ENCODE assay signal across 8 cellular contexts in genomic region chr2:20351555-20352229, GRCh38.
DNase-seq lines count a peak whose midpoint lies in the region; ATAC-seq and TF ChIP-seq lines count a peak whose summit lies in the region.

No MANE protein-coding gene starts in this region.

- peak overlapping the region; percentile 54 to 81 for H3K4me3 ChIP-seq in foreskin fibroblast (ENCODE audit: low read depth in 1 of 2, low read length in 2 of 2)

- ATAC-seq in HG02571 (IDR thresholded peaks at IDR 0.05; ENCODE audit: unreplicated experiment), result no peak
- ATAC-seq in GM19324 (IDR thresholded peaks at IDR 0.05; ENCODE audit: low FRiP score, unreplicated experiment), result no peak

- peak overlapping the region; percentile 92 for H3K27ac ChIP-seq in substantia nigra (ENCODE audit: low read depth, low read length, poor library complexity, severe bottlenecking)

- peak; percentile 54 for DNase-seq in NCI-H2107 treated with DMSO at 0.1 percent for 48 hours (lab: John Stamatoyannopoulos, UW; ENCODE audit: unreplicated experiment)
- DNase-seq in NCI-H2107 (lab: John Stamatoyannopoulos, UW), result no peak
- DNase-seq in NCI-H82 treated with DMSO at 0.1 percent for 48 hours (lab: John Stamatoyannopoulos, UW; ENCODE audit: unreplicated experiment), result peak; percentile 36
- no peak for DNase-seq in foreskin fibroblast
- peak in 3 of 49 donors; percentile 39 to 55 (median 46) for DNase-seq in substantia nigra (lab: John Stamatoyannopoulos, UW)
- DNase-seq in stimulated activated CD4-positive, alpha-beta T cell treated with anti-CD3 and anti-CD28 coated beads, Interleukin-4, amount 100 ng/mL, for 24 hours, result no peak

- no peak for TF ChIP-seq CTCF in foreskin fibroblast (IDR thresholded peaks at IDR 0.05; ENCODE audit: low read depth, low read length)

Comparison
In these comparisons a context has a peak if more than half of its experiments do, and no peak if none do; other contexts are left out.
1. DNase-seq: peak in NCI-H2107 treated with DMSO at 0.1 percent for 48 hours (single experiment) and NCI-H82 treated with DMSO at 0.1 percent for 48 hours (single experiment); none in NCI-H2107 (single experiment), foreskin fibroblast (0 of 2) and stimulated activated CD4-positive, alpha-beta T cell treated with anti-CD3 and anti-CD28 coated beads, Interleukin-4, amount 100 ng/mL, for 24 hours (single experiment).